Comparison of ENCODE assay signal across 18 cellular contexts in the genomic region with DNA sequence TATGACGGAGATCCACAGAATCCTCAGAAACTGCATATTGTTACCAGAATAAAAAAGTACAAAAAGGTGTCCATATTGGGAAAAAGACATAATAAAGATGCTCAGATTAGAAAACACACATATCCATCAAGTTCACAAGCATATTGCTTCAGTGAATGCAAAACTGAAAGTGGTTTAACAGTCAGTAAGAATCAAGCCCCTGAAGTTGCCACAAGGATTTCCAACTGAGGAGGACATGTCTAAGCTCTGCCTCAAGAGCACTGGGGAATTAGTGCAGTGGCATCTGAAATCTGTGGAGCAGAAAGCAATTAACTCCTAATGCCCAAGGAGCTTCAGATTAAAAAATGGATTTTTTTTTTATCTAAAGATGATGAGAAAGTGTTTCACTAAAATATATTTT.
DNase-seq lines count a peak whose midpoint lies in the region; ATAC-seq and TF ChIP-seq lines count a peak whose summit lies in the region.
"Had no signal": no experiment of that assay in that cellular context is flagged by ENCODE, and none has a peak within 500 bp of the region (broad histone marks: within the 10 kb centered on the region; RNA-seq: fewer than 3 reads in every experiment).

No MANE protein-coding gene starts in this region.

- intact Hi-C loops in activated CD8-positive, alpha-beta T cell treated with anti-CD3 and anti-CD28 coated beads for 36 hours (cut with micrococcal nuclease): no loop called here

- no peaks in the 10 kb centered on the region for H3K36me3 Mint-ChIP-seq in activated CD8-positive, alpha-beta T cell treated with anti-CD3 and anti-CD28 coated beads for 36 hours (ENCODE audit: low read depth)
- H3K36me3 Mint-ChIP-seq: natural killer cell treated with Interleukin-12 subunit alpha and Interleukin-12 subunit beta and Interleukin-15 and Interleukin-18, amount 100 ng/mL, for 72 hours had no signal

- H3K9me3 Mint-ChIP-seq in activated CD8-positive, alpha-beta T cell treated with anti-CD3 and anti-CD28 coated beads for 36 hours: no peaks in the 10 kb centered on the region
- H3K9me3 Mint-ChIP-seq: activated T-cell treated with anti-CD3 and anti-CD28 coated beads, Interleukin-2, amount 50 U/mL, for 24 hours; natural killer cell treated with Interleukin-12 subunit alpha and Interleukin-12 subunit beta and Interleukin-15 and Interleukin-18, amount 100 ng/mL, for 72 hours had no signal

- peak; percentile 61 for ATAC-seq in GM19395 (IDR thresholded peaks at IDR 0.05; ENCODE audit: unreplicated experiment)
- peak; percentile 79 for ATAC-seq in HG03097 (IDR thresholded peaks at IDR 0.05; ENCODE audit: low FRiP score, unreplicated experiment)
- no peak for ATAC-seq in activated CD8-positive, alpha-beta T cell treated with anti-CD3 and anti-CD28 coated beads for 36 hours
- ATAC-seq: activated CD4-positive, alpha-beta T cell treated with anti-CD3 and anti-CD28 coated beads for 36 hours; left lung; natural killer cell treated with Interleukin-12 subunit alpha and Interleukin-12 subunit beta and Interleukin-15 and Interleukin-18, amount 100 ng/mL, for 72 hours had no signal

- CTCF ChIA-PET in activated CD8-positive, alpha-beta T cell treated with anti-CD3 and anti-CD28 coated beads for 36 hours (lab: Charles Lee): no interaction called here

- no peak overlapping the region for H3K4me3 ChIP-seq in GM12864 (ENCODE audit: low read depth, low read length)
- H3K4me3 ChIP-seq: left lung, PC-9 had no signal

- DNase-seq in GM12864 (ENCODE audit: low read depth) (peak; percentile 30), NOMO-1 treated with DMSO at 0.1 percent for 48 hours (lab: John Stamatoyannopoulos, UW; ENCODE audit: unreplicated experiment) (peak; percentile 21), HT-29 (ENCODE audit: low spot score) (no peak), SHP77 treated with DMSO at 0.1 percent for 48 hours (lab: John Stamatoyannopoulos, UW) (no peak)
- DNase-seq in activated CD8-positive, alpha-beta T cell treated with anti-CD3 and anti-CD28 coated beads for 36 hours: no peak
- no peak for DNase-seq in activated effector memory CD4-positive, alpha-beta T cell treated with anti-CD3 and anti-CD28 coated beads, Interleukin-2, amount 50 U/mL, for 16 hours
- DNase-seq: activated CD4-positive, alpha-beta T cell treated with anti-CD3 and anti-CD28 coated beads for 36 hours; activated T-cell treated with anti-CD3 and anti-CD28 coated beads, Interleukin-2, amount 50 U/mL, for 24 hours; DMS153; hippocampal formation; Karpas-422; left lung; PC-9; right cardiac atrium; stimulated activated CD4-positive, alpha-beta T cell treated with anti-CD3 and anti-CD28 coated beads, Interleukin-2, amount 100 ng/mL, for 48 hours had no signal

- TF ChIP-seq CTCF in GM12864 (IDR thresholded peaks at IDR 0.05; ENCODE audit: low read depth, low read length, missing control alignments): no peak
- no peak for TF ChIP-seq CTCF in activated CD8-positive, alpha-beta T cell treated with anti-CD3 and anti-CD28 coated beads for 36 hours (IDR thresholded peaks at IDR 0.05)

- no peak overlapping the region for H3K27ac Mint-ChIP-seq in activated CD8-positive, alpha-beta T cell treated with anti-CD3 and anti-CD28 coated beads for 36 hours
- H3K27ac Mint-ChIP-seq: activated CD4-positive, alpha-beta T cell treated with anti-CD3 and anti-CD28 coated beads for 36 hours; activated T-cell treated with anti-CD3 and anti-CD28 coated beads, Interleukin-2, amount 50 U/mL, for 24 hours; natural killer cell treated with Interleukin-12 subunit alpha and Interleukin-12 subunit beta and Interleukin-15 and Interleukin-18, amount 100 ng/mL, for 72 hours had no signal

- H3K4me3 Mint-ChIP-seq in activated CD8-positive, alpha-beta T cell treated with anti-CD3 and anti-CD28 coated beads for 36 hours: no peak overlapping the region
- H3K4me3 Mint-ChIP-seq: activated CD4-positive, alpha-beta T cell treated with anti-CD3 and anti-CD28 coated beads for 36 hours; activated T-cell treated with anti-CD3 and anti-CD28 coated beads, Interleukin-2, amount 50 U/mL, for 24 hours; natural killer cell treated with Interleukin-12 subunit alpha and Interleukin-12 subunit beta and Interleukin-15 and Interleukin-18, amount 100 ng/mL, for 72 hours had no signal

- POLR2A ChIA-PET in activated CD8-positive, alpha-beta T cell treated with anti-CD3 and anti-CD28 coated beads for 36 hours (lab: Charles Lee): interaction anchor here (0.8 kb wide), 1 partner anchor 89 kb away, joined by 3 read pairs; no protein-coding TSS in a partner anchor

- no peaks in the 10 kb centered on the region for H3K27me3 Mint-ChIP-seq in activated CD8-positive, alpha-beta T cell treated with anti-CD3 and anti-CD28 coated beads for 36 hours
- H3K27me3 Mint-ChIP-seq: activated CD4-positive, alpha-beta T cell treated with anti-CD3 and anti-CD28 coated beads for 36 hours had no signal

- no peaks in the 10 kb centered on the region for H3K4me1 Mint-ChIP-seq in activated CD8-positive, alpha-beta T cell treated with anti-CD3 and anti-CD28 coated beads for 36 hours (ENCODE audit: low read depth)
- H3K4me1 Mint-ChIP-seq: activated CD4-positive, alpha-beta T cell treated with anti-CD3 and anti-CD28 coated beads for 36 hours had no signal

Comparison
In these comparisons a context has a peak if more than half of its experiments do, and no peak if none do; other contexts are left out.
1. DNase-seq: peak in GM12864 (single experiment) and NOMO-1 treated with DMSO at 0.1 percent for 48 hours (single experiment); none in activated CD8-positive, alpha-beta T cell treated with anti-CD3 and anti-CD28 coated beads for 36 hours (single experiment), activated effector memory CD4-positive, alpha-beta T cell treated with anti-CD3 and anti-CD28 coated beads, Interleukin-2, amount 50 U/mL, for 16 hours (single experiment), HT-29 (single experiment) and SHP77 treated with DMSO at 0.1 percent for 48 hours (single experiment).